ENCODE assay signal across 8 cellular contexts in genomic region chr1:48817505-48818114, GRCh38. TPM values are rescaled to one million over a fixed set of nuclear protein-coding genes. Genes with fewer than 3 reads are reported as not detected.
DNase-seq lines count a peak whose midpoint lies in the region; ATAC-seq, FAIRE-seq and TF ChIP-seq lines count a peak whose summit lies in the region.

No MANE protein-coding gene starts in this region.

- H3K27ac Mint-ChIP-seq in mesothelial cell of epicardium = no peak overlapping the region

- H3K27me3 ChIP-seq in endothelial cell of umbilical vein (ENCODE audit: control insufficient read depth in 2 of 2, insufficient read depth in 2 of 2, low read length in 2 of 2) (no peaks in the 10 kb centered on the region), aorta (ENCODE audit: control insufficient read depth in 1 of 2, insufficient read depth in 2 of 2, low read length in 1 of 2) (no peaks in the 10 kb centered on the region)

- peak; percentile 75 for ATAC-seq in GM19438 (IDR thresholded peaks at IDR 0.05; ENCODE audit: low read depth, unreplicated experiment)
- ATAC-seq in aorta (ENCODE audit: low FRiP score) = peak; percentile 75

- intact Hi-C loops in endothelial cell of umbilical vein (cut with micrococcal nuclease) = loop anchor here (1.0 kb wide), 1 partner anchor 140 kb away; no protein-coding TSS in a partner anchor
- intact Hi-C loops in aorta (cut with DNase I) = loop anchor here (2.0 to 5.0 kb wide), 3 partner anchors 140 to 245 kb away; no protein-coding TSS in a partner anchor

- H3K27ac ChIP-seq in endothelial cell of umbilical vein (ENCODE audit: insufficient read depth, low read depth, low read length) (no peak overlapping the region), aorta (ENCODE audit: low read depth in 1 of 2, low read length in 2 of 2) (no peak overlapping the region)

- no peaks in the 10 kb centered on the region for H3K9me3 Mint-ChIP-seq in mesothelial cell of epicardium

- H3K4me3 ChIP-seq in endothelial cell of umbilical vein (replicated peaks in 1 of 3; ENCODE audit: insufficient read depth in 1 of 3, low read depth in 1 of 3, low read length in 3 of 3) = no peak overlapping the region
- H3K4me3 ChIP-seq in aorta (ENCODE audit: low read length in 2 of 2) = no peak overlapping the region

- no peaks in the 10 kb centered on the region for H3K9me3 ChIP-seq in endothelial cell of umbilical vein (replicated peaks; ENCODE audit: control insufficient read depth, insufficient read depth, low read length)
- H3K9me3 ChIP-seq in aorta (ENCODE audit: control insufficient read depth, low read length) = no peaks in the 10 kb centered on the region

- no TSS peak for BruUV-seq in endothelial cell of umbilical vein (replicated peaks; lab: Mats Ljungman, UMichigan)

- dilution Hi-C loops in endothelial cell of umbilical vein (cut with MboI; ENCODE audit: extremely low pct_ligation_motif_present, low sequenced_read_pairs) = no loop called here

- TF ChIP-seq CTCF in endothelial cell of umbilical vein (IDR thresholded peaks at IDR 0.05; ENCODE audit: extremely low read depth in 1 of 2, insufficient read depth in 1 of 2, low read depth in 1 of 2, low read length in 2 of 2) = peak; percentile 7 to 40
- peak; percentile 43 for TF ChIP-seq CTCF in mesothelial cell of epicardium (IDR thresholded peaks at IDR 0.05; ENCODE audit: unreplicated experiment)

- H3K36me3 ChIP-seq in endothelial cell of umbilical vein (ENCODE audit: control insufficient read depth in 2 of 2, extremely low read depth in 1 of 2, insufficient read depth in 2 of 2, low read length in 2 of 2) (no peaks in the 10 kb centered on the region), aorta (ENCODE audit: control insufficient read depth in 1 of 2, insufficient read depth in 2 of 2, low read length in 1 of 2) (no peaks in the 10 kb centered on the region)

- 31 to 38% methylated on average over 4 of the region's 4 CpGs for WGBS in aorta, 2 donors

- no peaks in the 10 kb centered on the region for H3K9me1 ChIP-seq in endothelial cell of umbilical vein (replicated peaks; ENCODE audit: control insufficient read depth, extremely low read depth, insufficient read depth, low read length)

- no peak for FAIRE-seq in endothelial cell of umbilical vein (lab: Jason Lieb, UNC)

- no peaks in the 10 kb centered on the region for H3K79me2 ChIP-seq in endothelial cell of umbilical vein (ENCODE audit: control insufficient read depth, insufficient read depth, low read length)

- H3K9ac ChIP-seq in endothelial cell of umbilical vein (replicated peaks; ENCODE audit: extremely low read depth, insufficient read depth, low read length) = no peak overlapping the region

- no peaks in the 10 kb centered on the region for H3K4me1 Mint-ChIP-seq in mesothelial cell of epicardium

- POLR2A ChIA-PET in endothelial cell of umbilical vein (lab: Charles Lee) = no interaction called here

- no peak overlapping the region for H3K4me2 ChIP-seq in endothelial cell of umbilical vein (ENCODE audit: insufficient read depth, low read length)

- no peaks in the 10 kb centered on the region for H4K20me1 ChIP-seq in endothelial cell of umbilical vein (replicated peaks; ENCODE audit: control insufficient read depth, extremely low read depth, insufficient read depth, low read length)

- TF ChIP-seq POLR2A in endothelial cell of umbilical vein (IDR thresholded peaks at IDR 0.05; ENCODE audit: low read depth, low read length) = no peak

- H3K36me3 Mint-ChIP-seq in mesothelial cell of epicardium = no peaks in the 10 kb centered on the region

- DNase-seq in EL = peak; percentile 12
- DNase-seq in HuH-7 (ENCODE audit: low spot score) = peak; percentile 15
- DNase-seq in RPMI8226 = peak; percentile 55
- no peak for DNase-seq in endothelial cell of umbilical vein (ENCODE audit: low read depth, low spot score)
- peak; percentile 28 to 68 for DNase-seq in mesothelial cell of epicardium (ENCODE audit: low spot score in 2 of 2, unreplicated experiment in 2 of 2)
- DNase-seq in aorta = peak; percentile 72 to 86
- no peak for DNase-seq in stimulated activated naive CD4-positive, alpha-beta T cell (lab: John Stamatoyannopoulos, UW)

- peaks cover 27% of the 10 kb centered on the region for H3K27me3 Mint-ChIP-seq in mesothelial cell of epicardium (ENCODE audit: low read depth)

- H3K4me1 ChIP-seq in endothelial cell of umbilical vein (ENCODE audit: control insufficient read depth, extremely low read depth, insufficient read depth, low read length) (no peaks in the 10 kb centered on the region), aorta (ENCODE audit: control insufficient read depth in 1 of 2, insufficient read depth in 2 of 2, low read length in 2 of 2) (no peaks in the 10 kb centered on the region)

- H2AFZ ChIP-seq in endothelial cell of umbilical vein (ENCODE audit: low read depth, low read length) = no peak overlapping the region

- H3K4me3 Mint-ChIP-seq in mesothelial cell of epicardium = no peak overlapping the region

- CTCF ChIA-PET in endothelial cell of umbilical vein (lab: Charles Lee) = interaction anchor here (1.3 kb wide), 1 partner anchor 140 kb away, joined by 5 read pairs; no protein-coding TSS in a partner anchor

TF ChIP-seq in endothelial cell of umbilical vein, 7 proteins besides CTCF, POLR2A, EP300 and RAD21:
- TF ChIP-seq MAX (IDR thresholded peaks at IDR 0.05; ENCODE audit: insufficient read depth, insufficient read length) (no peak), MYC (IDR thresholded peaks at IDR 0.05; ENCODE audit: low read depth, low read length) (no peak), FOS (IDR thresholded peaks at IDR 0.05; ENCODE audit: borderline replicate concordance, insufficient read depth, low read length) (no peak), POLR2AphosphoS5 (IDR thresholded peaks at IDR 0.05; ENCODE audit: insufficient read depth, low read depth, low read length) (no peak), JUN (IDR thresholded peaks at IDR 0.05; ENCODE audit: borderline replicate concordance, insufficient read depth, insufficient read length, low read depth) (no peak), EZH2 (IDR thresholded peaks at IDR 0.05; ENCODE audit: borderline replicate concordance, low read depth, low read length, severe bottlenecking) (no peak), GATA2 (IDR thresholded peaks at IDR 0.05; ENCODE audit: insufficient read depth, insufficient read length, low read depth, low read length) (no peak)

RNA-seq across cellular contexts. Expression of gene BEND5, which starts 40.9 kb away (rescaled TPM):
- total RNA-seq in endothelial cell of umbilical vein = not detected in 2 replicates
- polyA plus RNA-seq in endothelial cell of umbilical vein = not detected in 2 replicates
- polyA plus RNA-seq in endothelial cell of umbilical vein (2011; cell fraction: cytosol; rRNA removed) = not detected in 2 replicates
- not detected in 2 replicates for polyA plus RNA-seq in endothelial cell of umbilical vein (2011; cell fraction: nucleus; rRNA removed)
- polyA plus RNA-seq in endothelial cell of umbilical vein (2012) = not detected in 2 replicates
- polyA minus RNA-seq in endothelial cell of umbilical vein = not detected in 2 replicates
- not detected for polyA minus RNA-seq in endothelial cell of umbilical vein (2011; cell fraction: cytosol; rRNA and poly(A)+ RNA removed)
- polyA minus RNA-seq in endothelial cell of umbilical vein (2011; cell fraction: nucleus; rRNA and poly(A)+ RNA removed) = not detected in 2 replicates
- 11.3 to 14.8 TPM (median 13.7 TPM) in 3 replicates for total RNA-seq in mesothelial cell of epicardium
- 10 to 100 TPM in 1 of 2 donors, 1 to 10 TPM in 1; 6.6 to 11.2 TPM for total RNA-seq in aorta
- polyA plus RNA-seq in aorta = 1 to 10 TPM; 2.1 to 7.5 TPM

Comparison
In these comparisons a context has a peak if more than half of its experiments do, and no peak if none do; other contexts are left out.
1. DNase-seq: peak in EL (single experiment), HuH-7 (single experiment), RPMI8226 (single experiment), mesothelial cell of epicardium (2 of 2) and aorta (2 of 2); none in endothelial cell of umbilical vein (single experiment) and stimulated activated naive CD4-positive, alpha-beta T cell (0 of 6).